Comparison of ENCODE assay signal across 23 cellular contexts in the genomic region with DNA sequence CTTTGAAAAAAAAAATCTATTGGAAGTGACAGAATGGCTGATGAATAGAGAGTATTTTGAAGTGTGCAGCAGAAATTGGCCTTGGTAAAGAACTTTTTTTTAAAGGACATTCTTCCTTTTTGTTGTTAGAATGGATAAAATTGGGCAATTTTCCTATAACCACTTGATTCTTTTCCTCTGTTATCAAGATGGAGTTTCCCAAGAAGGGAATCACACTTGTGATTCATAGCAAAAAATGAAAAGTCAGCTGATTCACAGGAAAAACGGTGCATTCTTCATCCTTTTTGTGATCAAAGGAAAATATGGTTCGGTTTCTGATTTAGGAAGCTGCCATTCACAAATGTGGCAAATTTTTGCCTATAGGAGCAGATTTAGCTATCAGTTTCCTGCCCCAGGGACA.
"Had no signal": no experiment of that assay in that cellular context is flagged by ENCODE, and none has a peak within 500 bp of the region (broad histone marks: within the 10 kb centered on the region; RNA-seq: fewer than 3 reads in every experiment).

No MANE protein-coding gene starts in this region.

- ATAC-seq: activated T-helper 17 cell treated with anti-CD3 and anti-CD28 coated beads, Interleukin-2, amount 50 U/mL, for 72 hours; T-helper 17 cell; WTC11 had no signal

- H3K4me3 Mint-ChIP-seq: activated CD4-positive, alpha-beta memory T cell treated with anti-CD3 and anti-CD28 coated beads for 36 hours; activated CD4-positive, alpha-beta T cell treated with anti-CD3 and anti-CD28 coated beads, Interleukin-2, amount 10 ng/mL, durations not matched to agents 24 days and 14 days; activated naive CD4-positive, alpha-beta T cell treated with anti-CD3 and anti-CD28 coated beads, Interleukin-2, amount 10 ng/mL, durations not matched to agents 7 days and 5 days; activated naive CD8-positive, alpha-beta T cell treated with anti-CD3 and anti-CD28 coated beads for 36 hours; activated T-helper 17 cell treated with anti-CD3 and anti-CD28 coated beads, Interleukin-2, amount 50 U/mL, for 72 hours; T-helper 17 cell; WTC11 had no signal

- H3K36me3 Mint-ChIP-seq: activated CD4-positive, alpha-beta memory T cell treated with anti-CD3 and anti-CD28 coated beads for 36 hours; activated naive CD4-positive, alpha-beta T cell treated with anti-CD3 and anti-CD28 coated beads, Interleukin-2, amount 10 ng/mL, durations not matched to agents 7 days and 5 days; activated naive CD8-positive, alpha-beta T cell treated with anti-CD3 and anti-CD28 coated beads for 36 hours; WTC11 had no signal

- H3K4me1 Mint-ChIP-seq: activated CD4-positive, alpha-beta T cell treated with anti-CD3 and anti-CD28 coated beads, Interleukin-2, amount 10 ng/mL, durations not matched to agents 24 days and 14 days; activated naive CD4-positive, alpha-beta T cell treated with anti-CD3 and anti-CD28 coated beads, Interleukin-2, amount 10 ng/mL, durations not matched to agents 7 days and 5 days; activated naive CD8-positive, alpha-beta T cell treated with anti-CD3 and anti-CD28 coated beads for 36 hours; activated T-helper 17 cell treated with anti-CD3 and anti-CD28 coated beads, Interleukin-2, amount 50 U/mL, for 72 hours; T-helper 17 cell had no signal

- DNase-seq: activated CD4-positive, alpha-beta memory T cell treated with anti-CD3 and anti-CD28 coated beads for 36 hours; activated CD4-positive, alpha-beta T cell treated with anti-CD3 and anti-CD28 coated beads, Interleukin-2, amount 10 ng/mL, durations not matched to agents 24 days and 14 days; activated CD4-positive, CD25-positive, alpha-beta regulatory T cell treated with anti-CD3 and anti-CD28 coated beads, Interleukin-2, amount 50 U/mL, for 72 hours; activated CD8-positive, alpha-beta memory T cell treated with anti-CD3 and anti-CD28 coated beads for 24 hours; activated gamma-delta T cell treated with Interleukin-2 at 50 U/mL for 16 hours; activated naive CD4-positive, alpha-beta T cell treated with anti-CD3 and anti-CD28 coated beads, Interleukin-2, amount 10 ng/mL, durations not matched to agents 7 days and 5 days; activated naive CD8-positive, alpha-beta T cell treated with anti-CD3 and anti-CD28 coated beads for 36 hours; activated T-cell treated with anti-CD3 and anti-CD28 coated beads, Interleukin-2, amount 50 U/mL, for 48 hours; caudate nucleus; MG63; MV-4-11; NCI-H1092 treated with DMSO at 0.1 percent for 48 hours; NCI-H1417 treated with DMSO at 0.1 percent for 48 hours; NCI-H1694 treated with DMSO at 0.1 percent for 48 hours; NCI-H2029 treated with DMSO at 0.1 percent for 48 hours; NCI-H446; NCI-H524; PC-9; SIG-M5; T-helper 17 cell; T-helper 9 cell had no signal

- H3K4me3 ChIP-seq: MG63, PC-9 had no signal

- H3K36me3 ChIP-seq: MG63 had no signal

- H3K4me2 ChIP-seq: PC-9 had no signal

- H3K9me3 ChIP-seq: MG63 had no signal

- H3K27me3 ChIP-seq: MG63 had no signal

- H3K9me3 Mint-ChIP-seq: activated CD4-positive, alpha-beta memory T cell treated with anti-CD3 and anti-CD28 coated beads for 36 hours; activated CD4-positive, alpha-beta T cell treated with anti-CD3 and anti-CD28 coated beads, Interleukin-2, amount 10 ng/mL, durations not matched to agents 24 days and 14 days; activated naive CD4-positive, alpha-beta T cell treated with anti-CD3 and anti-CD28 coated beads, Interleukin-2, amount 10 ng/mL, durations not matched to agents 7 days and 5 days; activated naive CD8-positive, alpha-beta T cell treated with anti-CD3 and anti-CD28 coated beads for 36 hours; activated T-helper 17 cell treated with anti-CD3 and anti-CD28 coated beads, Interleukin-2, amount 50 U/mL, for 72 hours; WTC11 had no signal

- H3K27ac Mint-ChIP-seq: activated CD4-positive, alpha-beta memory T cell treated with anti-CD3 and anti-CD28 coated beads for 36 hours; activated CD4-positive, alpha-beta T cell treated with anti-CD3 and anti-CD28 coated beads, Interleukin-2, amount 10 ng/mL, durations not matched to agents 24 days and 14 days; activated naive CD4-positive, alpha-beta T cell treated with anti-CD3 and anti-CD28 coated beads, Interleukin-2, amount 10 ng/mL, durations not matched to agents 7 days and 5 days; activated naive CD8-positive, alpha-beta T cell treated with anti-CD3 and anti-CD28 coated beads for 36 hours; activated T-helper 17 cell treated with anti-CD3 and anti-CD28 coated beads, Interleukin-2, amount 50 U/mL, for 72 hours; T-helper 17 cell; WTC11 had no signal

- H3K27me3 Mint-ChIP-seq: activated CD4-positive, alpha-beta memory T cell treated with anti-CD3 and anti-CD28 coated beads for 36 hours; activated CD4-positive, alpha-beta T cell treated with anti-CD3 and anti-CD28 coated beads, Interleukin-2, amount 10 ng/mL, durations not matched to agents 24 days and 14 days; activated naive CD4-positive, alpha-beta T cell treated with anti-CD3 and anti-CD28 coated beads, Interleukin-2, amount 10 ng/mL, durations not matched to agents 7 days and 5 days; activated naive CD8-positive, alpha-beta T cell treated with anti-CD3 and anti-CD28 coated beads for 36 hours; activated T-helper 17 cell treated with anti-CD3 and anti-CD28 coated beads, Interleukin-2, amount 50 U/mL, for 72 hours; T-helper 17 cell had no signal

- H3K27ac ChIP-seq: PC-9 had no signal
